ENCODE assay signal across 9 cellular contexts in the genomic region with DNA sequence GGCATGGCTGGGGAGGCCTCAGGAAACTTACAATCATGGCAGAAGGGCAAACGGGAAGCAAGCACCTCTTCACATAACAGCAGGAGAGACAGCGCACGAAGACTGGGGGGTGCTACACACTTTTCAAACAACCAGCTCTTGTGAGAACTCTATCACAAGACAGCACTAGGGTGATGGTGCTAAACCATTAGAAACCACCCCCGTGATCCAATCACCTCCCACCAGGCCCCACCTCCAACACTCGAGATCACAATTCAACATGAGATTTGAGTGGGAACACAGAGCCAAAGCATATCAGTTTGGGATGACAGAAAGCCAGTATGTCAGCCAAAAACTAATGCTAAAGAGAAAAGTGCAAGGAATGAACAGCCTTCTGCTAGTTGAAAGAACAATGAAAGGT.
"Had no signal": no experiment of that assay in that cellular context is flagged by ENCODE, and none has a peak within 500 bp of the region (broad histone marks: within the 10 kb centered on the region; RNA-seq: fewer than 3 reads in every experiment).

No MANE protein-coding gene starts in this region.

- H3K4me3 ChIP-seq: GM23248, GM23338, HAP-1 had no signal

- ATAC-seq: GM23338, HCT116 had no signal

- H3K4me2 ChIP-seq: GM23338 had no signal

- H3K9me3 Mint-ChIP-seq: HFFc6 had no signal

- H3K4me3 Mint-ChIP-seq: GM23338, H9, HFFc6 had no signal

- H3K36me3 ChIP-seq: HAP-1 had no signal

- DNase-seq: GM23248, GOT3, H7, H9, HCEC 1CT, HFFc6 had no signal

- H3K27ac Mint-ChIP-seq: GM23338, H9, HFFc6 had no signal

- H3K9ac ChIP-seq: GM23248 had no signal

- H2AFZ ChIP-seq: GM23248, GM23338 had no signal

- H3K9me3 ChIP-seq: HAP-1 had no signal

- H3K27ac ChIP-seq: GM23248 had no signal

- H3K4me1 ChIP-seq: HAP-1 had no signal
